ENCODE assay signal across 20 cellular contexts in genomic region chr1:169132512-169133227, GRCh38. TPM values are rescaled to one million over a fixed set of nuclear protein-coding genes. Genes with fewer than 3 reads are reported as not detected.
DNase-seq lines count a peak whose midpoint lies in the region; ATAC-seq and TF ChIP-seq lines count a peak whose summit lies in the region.
"Had no signal": no experiment of that assay in that cellular context is flagged by ENCODE, and none has a peak within 500 bp of the region (broad histone marks: within the 10 kb centered on the region; RNA-seq: fewer than 3 reads in every experiment).

No MANE protein-coding gene starts in this region.

- no peak overlapping the region for H3K4ac ChIP-seq in H9 (ENCODE audit: low read depth, low read length)

- no peaks in the 10 kb centered on the region for H3K79me1 ChIP-seq in H9 (ENCODE audit: insufficient read depth, low read depth, low read length, poor library complexity, severe bottlenecking)

- TF ChIP-seq POLR2A in esophagus muscularis mucosa (IDR thresholded peaks at IDR 0.05; ENCODE audit: low read depth) (no peak), esophagus squamous epithelium (IDR thresholded peaks at IDR 0.05) (no peak)

- H3K27me3 ChIP-seq in left ventricle myocardium inferior (ENCODE audit: low read depth): no peaks in the 10 kb centered on the region
- no peaks in the 10 kb centered on the region for H3K27me3 ChIP-seq in esophagus muscularis mucosa
- H3K27me3 ChIP-seq in esophagus squamous epithelium: no peaks in the 10 kb centered on the region
- H3K27me3 ChIP-seq in H9 (ENCODE audit: insufficient read depth, low read length): no peaks in the 10 kb centered on the region
- H3K27me3 ChIP-seq: body of pancreas, SJCRH30 had no signal

- H3T11ph ChIP-seq in H9 (ENCODE audit: low read length): no peak overlapping the region

- no peak overlapping the region for H3K23ac ChIP-seq in H9 (ENCODE audit: insufficient read length, low read depth, low read length)

- H3K27me3 Mint-ChIP-seq in natural killer cell (ENCODE audit: low read depth in 2 of 2) (no peaks in the 10 kb centered on the region), H9 (ENCODE audit: low read depth) (no peaks in the 10 kb centered on the region)
- H3K27me3 Mint-ChIP-seq: activated CD4-positive, alpha-beta T cell treated with anti-CD3 and anti-CD28 coated beads, Interleukin-2, amount 10 ng/mL, durations not matched to agents 24 days and 14 days; activated naive CD8-positive, alpha-beta T cell treated with anti-CD3 and anti-CD28 coated beads, Interleukin-2, amount 10 ng/mL, durations not matched to agents 7 days and 5 days; dendritic cell treated with granulocyte-macrophage colony-stimulating factor and Interleukin-4, amounts not matched to agents 40 ng/mL and 50 ng/mL, for 4 days had no signal

- 51% methylated on average over 4 of the region's 4 CpGs for WGBS in esophagus muscularis mucosa
- 50 to 53% methylated on average over 4 of the region's 4 CpGs for WGBS in esophagus squamous epithelium, 2 donors
- no CpG with 5 or more reads among the region's 4 CpGs for WGBS in H9 (ENCODE audit: extremely low coverage, insufficient read length, low lambda C conversion rate)

- DNase-seq in left ventricle myocardium inferior (no peak), Right ventricle myocardium inferior (ENCODE audit: missing footprints) (no peak), esophagus muscularis mucosa (ENCODE audit: extremely low spot score) (no peak), natural killer cell (no peak), esophagus squamous epithelium (lab: John Stamatoyannopoulos, UW) (no peak), H9 (no peak), DMS 273 treated with DMSO at 0.1 percent for 48 hours (lab: John Stamatoyannopoulos, UW) (no peak)
- DNase-seq: activated CD4-positive, alpha-beta T cell treated with anti-CD3 and anti-CD28 coated beads, Interleukin-2, amount 10 ng/mL, durations not matched to agents 24 days and 14 days; activated naive CD8-positive, alpha-beta T cell treated with anti-CD3 and anti-CD28 coated beads, Interleukin-2, amount 10 ng/mL, durations not matched to agents 7 days and 5 days; body of pancreas; EL; foreskin fibroblast; left cardiac atrium; NCI-H146; NCI-H82; SJCRH30; stimulated activated CD4-positive, alpha-beta T cell treated with anti-CD3 and anti-CD28 coated beads, Interleukin-12 subunit alpha, Interleukin-12 subunit beta, amount 100 ng/mL, for 4 hours had no signal

- no peak for TF ChIP-seq EP300 in esophagus muscularis mucosa (IDR thresholded peaks at IDR 0.05)

- no peak overlapping the region for H2BK20ac ChIP-seq in H9 (ENCODE audit: low read depth, low read length, poor library complexity, severe bottlenecking)

- no peak overlapping the region for H2BK5ac ChIP-seq in H9 (ENCODE audit: insufficient read length, low read length)

- H3K56ac ChIP-seq in H9 (ENCODE audit: insufficient read length, low read depth, low read length): no peak overlapping the region

- H3K79me2 ChIP-seq in H9 (ENCODE audit: insufficient read depth, low read length): no peaks in the 10 kb centered on the region

- no peak overlapping the region for H3K4me2 ChIP-seq in H9 (ENCODE audit: insufficient read depth, insufficient read length, low read length)

- no peak overlapping the region for H2BK120ac ChIP-seq in H9 (ENCODE audit: low read depth, low read length, poor library complexity, severe bottlenecking)

- no peaks in the 10 kb centered on the region for H3K23me2 ChIP-seq in H9 (ENCODE audit: insufficient read length, low read depth, low read length, poor library complexity, severe bottlenecking)

- H3K9me3 Mint-ChIP-seq in natural killer cell (no peaks in the 10 kb centered on the region), H9 (no peaks in the 10 kb centered on the region)
- H3K9me3 Mint-ChIP-seq: activated CD4-positive, alpha-beta T cell treated with anti-CD3 and anti-CD28 coated beads, Interleukin-2, amount 10 ng/mL, durations not matched to agents 24 days and 14 days; dendritic cell treated with granulocyte-macrophage colony-stimulating factor and Interleukin-4, amounts not matched to agents 40 ng/mL and 50 ng/mL, for 4 days; T-helper 1 cell treated with Interleukin-12 subunit alpha and Interleukin-12 subunit beta and Interleukin-4 antibody, amounts not matched to agents 30 μg/mL and 1 μg/mL, for 36 hours had no signal

- TF ChIP-seq CTCF in left ventricle myocardium inferior (IDR thresholded peaks at IDR 0.05; ENCODE audit: borderline replicate concordance) (no peak), esophagus muscularis mucosa (IDR thresholded peaks at IDR 0.05) (no peak), natural killer cell (IDR thresholded peaks at IDR 0.05) (no peak), esophagus squamous epithelium (IDR thresholded peaks at IDR 0.05) (no peak), H9 (conservative IDR thresholded peaks at IDR 0.05) (no peak)

- H3K27ac Mint-ChIP-seq in natural killer cell: peak overlapping the region; percentile 76 to 82
- H3K27ac Mint-ChIP-seq in H9: 0 out of 7 replicates have a peak overlapping the region, but pooled peaks of 1 of the 3 experiments have one; percentile 7
- H3K27ac Mint-ChIP-seq: activated CD4-positive, alpha-beta T cell treated with anti-CD3 and anti-CD28 coated beads, Interleukin-2, amount 10 ng/mL, durations not matched to agents 24 days and 14 days; activated naive CD8-positive, alpha-beta T cell treated with anti-CD3 and anti-CD28 coated beads, Interleukin-2, amount 10 ng/mL, durations not matched to agents 7 days and 5 days; dendritic cell treated with granulocyte-macrophage colony-stimulating factor and Interleukin-4, amounts not matched to agents 40 ng/mL and 50 ng/mL, for 4 days; T-helper 1 cell treated with Interleukin-12 subunit alpha and Interleukin-12 subunit beta and Interleukin-4 antibody, amounts not matched to agents 30 μg/mL and 1 μg/mL, for 36 hours had no signal

- no peak overlapping the region for H2AFZ ChIP-seq in H9 (ENCODE audit: low read length)

- H2BK15ac ChIP-seq in H9 (ENCODE audit: low read depth, low read length): no peak overlapping the region

- intact Hi-C loops in left ventricle myocardium inferior (cut with micrococcal nuclease) (no loop called here), Right ventricle myocardium inferior (cut with DNase I) (loop anchor here (5.0 kb wide), 1 partner anchor 520 kb away; no protein-coding TSS in a partner anchor), esophagus muscularis mucosa (cut with DNase I) (loop anchor here (10.0 kb wide), 1 partner anchor 528 kb away; no protein-coding TSS in a partner anchor), natural killer cell (cut with micrococcal nuclease) (loop anchor here (10.0 kb wide), 1 partner anchor 528 kb away; no protein-coding TSS in a partner anchor), esophagus squamous epithelium (cut with DNase I) (no loop called here)

- H3K4me3 Mint-ChIP-seq in natural killer cell (peak overlapping the region; percentile 58), H9 (no peak overlapping the region)
- H3K4me3 Mint-ChIP-seq: activated CD4-positive, alpha-beta T cell treated with anti-CD3 and anti-CD28 coated beads, Interleukin-2, amount 10 ng/mL, durations not matched to agents 24 days and 14 days; activated naive CD8-positive, alpha-beta T cell treated with anti-CD3 and anti-CD28 coated beads, Interleukin-2, amount 10 ng/mL, durations not matched to agents 7 days and 5 days; dendritic cell treated with granulocyte-macrophage colony-stimulating factor and Interleukin-4, amounts not matched to agents 40 ng/mL and 50 ng/mL, for 4 days; T-helper 1 cell treated with Interleukin-12 subunit alpha and Interleukin-12 subunit beta and Interleukin-4 antibody, amounts not matched to agents 30 μg/mL and 1 μg/mL, for 36 hours had no signal

- no peak overlapping the region for H3K14ac ChIP-seq in H9 (ENCODE audit: insufficient read depth, low read length)

- H3K9me3 ChIP-seq in left ventricle myocardium inferior (replicated peaks): no peaks in the 10 kb centered on the region
- H3K9me3 ChIP-seq in esophagus muscularis mucosa: no peaks in the 10 kb centered on the region
- H3K9me3 ChIP-seq in esophagus squamous epithelium: no peaks in the 10 kb centered on the region
- no peaks in the 10 kb centered on the region for H3K9me3 ChIP-seq in H9 (ENCODE audit: control insufficient read depth, low read depth, low read length)
- H3K9me3 ChIP-seq: body of pancreas, SJCRH30 had no signal

- peaks cover 43% of the 10 kb centered on the region for H3K4me1 ChIP-seq in left ventricle myocardium inferior
- H3K4me1 ChIP-seq in esophagus muscularis mucosa: peaks cover 10 to 55% (median 46%) of the 10 kb centered on the region in 4 donors
- peaks cover 0 to 30% (median 0%) of the 10 kb centered on the region in 3 donors for H3K4me1 ChIP-seq in esophagus squamous epithelium
- H3K4me1 ChIP-seq in H9 (ENCODE audit: insufficient read depth, low read length): no peaks in the 10 kb centered on the region; the same call in 1 of the 2 replicates
- H3K4me1 ChIP-seq: SJCRH30 had no signal

- no peak overlapping the region for H4K8ac ChIP-seq in H9 (replicated peaks; ENCODE audit: insufficient read length, low read depth, low read length)

- H2BK12ac ChIP-seq in H9 (ENCODE audit: insufficient read length, low read depth, low read length): no peak overlapping the region

- H3K36me3 Mint-ChIP-seq in natural killer cell (no peaks in the 10 kb centered on the region), H9 (ENCODE audit: insufficient read depth in 1 of 3, low read depth in 3 of 3) (peaks cover 13 to 42% (median 35%) of the 10 kb centered on the region in 3 experiments; a peak in 6 of 7 replicates)

- H3K4me3 ChIP-seq in left ventricle myocardium inferior: no peak overlapping the region
- no peak overlapping the region for H3K4me3 ChIP-seq in esophagus muscularis mucosa
- H3K4me3 ChIP-seq in esophagus squamous epithelium: no peak overlapping the region
- H3K4me3 ChIP-seq: body of pancreas, SJCRH30 had no signal

- no peak overlapping the region for H2AK5ac ChIP-seq in H9 (ENCODE audit: insufficient read length, low read length)

- H3K4me1 Mint-ChIP-seq in natural killer cell (peaks cover 24 to 25% of the 10 kb centered on the region in 2 donors), H9 (peaks cover 31% of the 10 kb centered on the region in 2 experiments)

- H4K91ac ChIP-seq in H9 (ENCODE audit: insufficient read length, low read depth, low read length): no peak overlapping the region

- no peak for ATAC-seq in Right ventricle myocardium inferior
- peak; percentile 63 to 75 (median 64) for ATAC-seq in natural killer cell
- no peak for ATAC-seq in HG02870 (IDR thresholded peaks at IDR 0.05; ENCODE audit: unreplicated experiment)
- ATAC-seq: body of pancreas, left cardiac atrium had no signal

- H3K18ac ChIP-seq in H9 (ENCODE audit: insufficient read length, low read depth, low read length): no peak overlapping the region

- H3K27ac ChIP-seq in left ventricle myocardium inferior (replicated peaks) (peak overlapping the region; percentile 2), esophagus muscularis mucosa (replicated peaks in 1 of 4) (peak overlapping the region in 3 of 4 donors; percentile 6 to 54 (median 50)), esophagus squamous epithelium (no peak overlapping the region), H9 (ENCODE audit: insufficient read length, low read depth, low read length) (no peak overlapping the region)
- H3K27ac ChIP-seq: SJCRH30 had no signal

- no peaks in the 10 kb centered on the region for H4K20me1 ChIP-seq in H9 (ENCODE audit: control insufficient read depth, insufficient read depth, insufficient read length)

- H4K5ac ChIP-seq in H9 (ENCODE audit: insufficient read length, low read depth, low read length): no peak overlapping the region

- no peak overlapping the region for H3K9ac ChIP-seq in H9 (ENCODE audit: extremely low read depth, insufficient read length, low read length)

- H3K36me3 ChIP-seq in left ventricle myocardium inferior (peaks cover 44% of the 10 kb centered on the region), esophagus muscularis mucosa (peaks cover 0 to 50% (median 25%) of the 10 kb centered on the region in 4 donors), esophagus squamous epithelium (peaks cover 0 to 55% (median 0%) of the 10 kb centered on the region in 3 donors)

RNA-seq across cellular contexts. Expression of gene ATP1B1, which starts 26.2 kb away (rescaled TPM):
- 385 TPM for total RNA-seq in left ventricle myocardium inferior
- 335 TPM for total RNA-seq in Right ventricle myocardium inferior
- 10 to 100 TPM; 69.4 to 88.6 (median 78.3) TPM for total RNA-seq in esophagus muscularis mucosa
- 10 to 100 TPM in 1 of 3 donors, 1 to 10 TPM in 2; 3.4 to 10.4 (median 4.9) TPM for total RNA-seq in natural killer cell
- total RNA-seq in esophagus squamous epithelium: 100 to 1,000 TPM in 2 of 4 donors, 10 to 100 TPM in 2; 87.0 to 222 (median 153) TPM
- 42.2 and 44.4 TPM in 2 replicates for total RNA-seq in H9 (2021)

Comparison
In these comparisons a context has a peak if more than half of its experiments do, and no peak if none do; other contexts are left out.
1. intact Hi-C loops: an anchor here in Right ventricle myocardium inferior (5.0 kb wide), esophagus muscularis mucosa (10.0 kb wide) and natural killer cell (10.0 kb wide); none called in left ventricle myocardium inferior and esophagus squamous epithelium.
2. H3K27ac ChIP-seq: peak in left ventricle myocardium inferior (single experiment) and esophagus muscularis mucosa (3 of 4); none in esophagus squamous epithelium (0 of 4) and H9 (single experiment).
3. ATAC-seq: peak in natural killer cell (3 of 3); none in Right ventricle myocardium inferior (single experiment) and HG02870 (single experiment).